ENCODE assay signal across 1 cellular context in genomic region chr9:3532158-3532557, GRCh38.
TF ChIP-seq lines count a peak whose summit lies in the region.

No MANE protein-coding gene starts in this region.

TF ChIP-seq in GM23338, 12 proteins besides CTCF, POLR2A, EP300 and RAD21 (continued from another document):
- no peak for TF ChIP-seq ZNF462 (CRISPR knock-in tag; IDR thresholded peaks at IDR 0.05)
- no peak for TF ChIP-seq POLR2AphosphoS5 (IDR thresholded peaks at IDR 0.05; ENCODE audit: low read depth)
- TF ChIP-seq EZH2phosphoT487 (IDR thresholded peaks at IDR 0.05; ENCODE audit: unreplicated experiment): no peak
- no peak for TF ChIP-seq EZH2 (IDR thresholded peaks at IDR 0.05; ENCODE audit: low read depth, unreplicated experiment)
- TF ChIP-seq ZNF114 (CRISPR knock-in tag; IDR thresholded peaks at IDR 0.05): no peak
- TF ChIP-seq CREB1 (CRISPR knock-in tag; IDR thresholded peaks at IDR 0.05; ENCODE audit: low read depth): no peak
- TF ChIP-seq STAT1 (IDR thresholded peaks at IDR 0.05; ENCODE audit: unreplicated experiment): no peak
- TF ChIP-seq NANOG (IDR thresholded peaks at IDR 0.05; ENCODE audit: borderline replicate concordance): no peak
- TF ChIP-seq ETS1 (IDR thresholded peaks at IDR 0.05): no peak
